1 cellular context compared by ENCODE assay signal in genomic region chr9:133973791-133974630, GRCh38.
TF ChIP-seq lines count a peak whose summit lies in the region.

No MANE protein-coding gene starts in this region.

TF ChIP-seq in liver, 16 proteins besides CTCF, POLR2A, EP300 and RAD21 (continued from another document):
- TF ChIP-seq NR2F2 (IDR thresholded peaks at IDR 0.05) (peak; percentile 94), FOXA2 (IDR thresholded peaks at IDR 0.05) (no peak), HNF4A (conservative IDR thresholded peaks at IDR 0.05) (peak; percentile 90 to 98), RXRA (IDR thresholded peaks at IDR 0.05) (peak; percentile 92 to 98)
